Comparison of ENCODE assay signal across 25 cellular contexts in genomic region chr18:47710451-47710850, GRCh38.
"Had no signal": no experiment of that assay in that cellular context is flagged by ENCODE, and none has a peak within 500 bp of the region (broad histone marks: within the 10 kb centered on the region; RNA-seq: fewer than 3 reads in every experiment).

No MANE protein-coding gene starts in this region.

- DNase-seq: natural killer cell; occipital lobe; ovary; posterior cingulate gyrus; psoas muscle; right cardiac atrium; right lobe of liver; sigmoid colon; small intestine; stimulated activated CD4-positive, alpha-beta T cell treated with anti-CD3 and anti-CD28 coated beads, Interleukin-15, amount 100 ng/mL, for 24 hours; stimulated activated CD4-positive, alpha-beta T cell treated with anti-CD3 and anti-CD28 coated beads, Interleukin-2, amount 100 ng/mL, for 24 hours; stimulated activated CD4-positive, alpha-beta T cell treated with anti-CD3 and anti-CD28 coated beads, Interleukin-2, amount 100 ng/mL, for 48 hours; stimulated activated CD4-positive, alpha-beta T cell treated with anti-CD3 and anti-CD28 coated beads, Interleukin-4, amount 100 ng/mL, for 24 hours; stimulated activated naive B cell treated with anti-CD40 and anti-IgM and Interleukin-4, amounts not matched to agents 10 μg/mL and 1 μg/mL and 100 μg/mL, for 72 hours; stimulated activated naive CD4-positive, alpha-beta T cell treated with Interleukin-2 at 50 U/mL for 16 hours; stimulated activated naive CD8-positive, alpha-beta T cell treated with anti-CD3 and anti-CD28 coated beads, Interleukin-15, amount 100 ng/mL, for 72 hours; substantia nigra; thyroid gland; trophoblast cell; upper lobe of left lung had no signal

- ATAC-seq: natural killer cell; psoas muscle; right cardiac atrium; right lobe of liver; stimulated activated effector memory CD8-positive, alpha-beta T cell treated with anti-CD3 and anti-CD28 coated beads, Interleukin-12 subunit alpha, Interleukin-12 subunit beta, amount 100 ng/mL, for 72 hours; stimulated activated naive B cell treated with anti-CD40 and anti-IgM and Interleukin-4, amounts not matched to agents 10 μg/mL and 1 μg/mL and 100 μg/mL, for 72 hours; stimulated activated naive CD8-positive, alpha-beta T cell treated with anti-CD3 and anti-CD28 coated beads, Interleukin-15, amount 100 ng/mL, for 72 hours had no signal

- H3K4me3 ChIP-seq: neural progenitor cell, ovary, psoas muscle, right lobe of liver, sigmoid colon, thoracic aorta, thyroid gland, tibial nerve, upper lobe of left lung, vagina had no signal
